ENCODE assay signal across 8 cellular contexts in genomic region chr16:2968738-2969544, GRCh38. TPM values are rescaled to one million over a fixed set of nuclear protein-coding genes. Genes with fewer than 3 reads are reported as not detected.
DNase-seq lines count a peak whose midpoint lies in the region; ATAC-seq and TF ChIP-seq lines count a peak whose summit lies in the region.

TSS of gene PAQR4 (plus strand) at chr16:2969348. CDS start at chr16:2969675, 327 bp downstream.

- no peaks in the 10 kb centered on the region; the same call in 1 of the 2 replicates for H3K36me3 ChIP-seq in BJ (ENCODE audit: control insufficient read depth, insufficient read depth, low read length)

- TF ChIP-seq CTCF in BJ (IDR thresholded peaks at IDR 0.05; ENCODE audit: insufficient read depth, low read depth, low read length) (no peak), coronary artery (IDR thresholded peaks at IDR 0.05) (no peak)

- CTCF ChIA-PET in BJ (lab: Yijun Ruan, JAX): interaction anchor here (0.9 to 1.6 kb wide), 3 partner anchors 16 to 50 kb away, joined by 3 to 6 read pairs (median 3); no protein-coding TSS in a partner anchor

- H3K4me3 ChIP-seq in BJ (ENCODE audit: low read depth, low read length): peak within 1 kb of the TSS; percentile 59
- H3K4me3 ChIP-seq in coronary artery: peak within 1 kb of the TSS; percentile 74

- POLR2A ChIA-PET in BJ (lab: Charles Lee): no interaction called here

- peak within 1 kb of the TSS in 1 of 2 donors; percentile 55 for H3K27ac ChIP-seq in coronary artery

- peaks cover 21% of the 10 kb centered on the region for H3K27me3 ChIP-seq in BJ (ENCODE audit: control insufficient read depth, insufficient read depth, low read length)

- ATAC-seq in HG03432 (IDR thresholded peaks at IDR 0.05; ENCODE audit: unreplicated experiment): peak; percentile 74

- DNase-seq in BJ (ENCODE audit: low read depth) (peak; percentile 48), GM19238 (ENCODE audit: insufficient read length, low spot score) (peak; percentile 98), NCI-H510A treated with DMSO at 0.1 percent for 48 hours (lab: John Stamatoyannopoulos, UW) (peak; percentile 83), coronary artery (ENCODE audit: low spot score) (no peak), left kidney (ENCODE audit: low read depth, low spot score) (peak; percentile 96)
- peak; percentile 89 for DNase-seq in activated CD4-positive, alpha-beta T cell treated with anti-CD3 and anti-CD28 coated beads for 48 hours
- DNase-seq in stimulated activated CD4-positive, alpha-beta T cell treated with anti-CD3 and anti-CD28 coated beads, Interleukin-1b, Interleukin-23, amount 100 ng/mL, for 4 hours (ENCODE audit: low read depth in 2 of 2): peak; percentile 58 to 76

RNA-seq across cellular contexts. Expression of gene PAQR4, which starts in this region (rescaled TPM):
- polyA plus RNA-seq in BJ (2011; rRNA removed): 2.7 and 4.4 TPM in 2 replicates
- polyA minus RNA-seq in BJ (2011; rRNA and poly(A)+ RNA removed): 2.3 and 2.5 TPM in 2 replicates
